In genomic region chr17:79389896-79390295, GRCh38 we compare ENCODE assay signal across 3 cellular contexts.
"Had no signal": no experiment of that assay in that cellular context is flagged by ENCODE, and none has a peak within 500 bp of the region (broad histone marks: within the 10 kb centered on the region; RNA-seq: fewer than 3 reads in every experiment).

No MANE protein-coding gene starts in this region.

- DNase-seq: GDM1, GF-D8 had no signal

- H3K4me3 ChIP-seq: GM12878 had no signal
